14 cellular contexts compared by ENCODE assay signal in the genomic region with DNA sequence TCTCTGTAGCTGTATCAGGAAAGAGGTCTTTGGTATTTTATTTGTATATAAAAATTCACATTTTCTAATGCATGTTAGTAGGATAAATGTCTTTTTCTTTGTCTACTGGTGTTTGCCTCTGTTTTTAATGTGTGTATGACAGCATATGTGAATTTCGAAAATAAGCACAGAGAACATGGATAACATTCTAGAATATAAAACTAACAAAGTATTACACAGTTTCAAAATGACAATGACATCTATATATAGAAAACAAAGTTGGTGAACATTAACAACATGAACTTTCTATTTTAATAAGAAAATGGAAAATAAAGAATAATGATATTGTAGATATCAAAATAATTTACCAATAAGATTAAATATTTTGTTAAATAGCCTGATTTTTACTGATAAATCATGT.
DNase-seq lines count a peak whose midpoint lies in the region; ATAC-seq, FAIRE-seq and TF ChIP-seq lines count a peak whose summit lies in the region.
"Had no signal": no experiment of that assay in that cellular context is flagged by ENCODE, and none has a peak within 500 bp of the region (broad histone marks: within the 10 kb centered on the region; RNA-seq: fewer than 3 reads in every experiment).

No MANE protein-coding gene starts in this region.

- intact Hi-C loops in body of pancreas (cut with DNase I): no loop called here

- no peak for FAIRE-seq in A549 (lab: Jason Lieb, UNC)
- FAIRE-seq: H1 had no signal

- TF ChIP-seq EP300 in A549 (IDR thresholded peaks at IDR 0.05): no peak

- 97% methylated on average over 1 of the region's 1 CpG for WGBS in A549 (ENCODE audit: missing lambda C conversion rate)
- WGBS in body of pancreas, 2 donors: 94 to 97% methylated on average over 1 of the region's 1 CpG

- TF ChIP-seq POLR2A in A549 (IDR thresholded peaks at IDR 0.05; ENCODE audit: low read length): no peak
- TF ChIP-seq POLR2A in body of pancreas (IDR thresholded peaks at IDR 0.05): no peak

- no peak for TF ChIP-seq CTCF in A549 (IDR thresholded peaks at IDR 0.05)
- no peak for TF ChIP-seq CTCF in RWPE1 (conservative IDR thresholded peaks at IDR 0.05; ENCODE audit: low read depth)
- TF ChIP-seq CTCF in body of pancreas (IDR thresholded peaks at IDR 0.05): no peak

- no peak for ATAC-seq in A549
- ATAC-seq in GM19372 (IDR thresholded peaks at IDR 0.05; ENCODE audit: low read depth, unreplicated experiment): peak; percentile 28
- ATAC-seq in HG02678 (IDR thresholded peaks at IDR 0.05; ENCODE audit: unreplicated experiment): peak; percentile 36
- ATAC-seq in HG03342 (IDR thresholded peaks at IDR 0.05; ENCODE audit: unreplicated experiment): peak; percentile 34
- no peak for ATAC-seq in body of pancreas

- no peak overlapping the region; a peak in 1 of 6 replicates for H3K27ac ChIP-seq in A549
- H3K27ac ChIP-seq in RWPE1: no peak overlapping the region
- no peak overlapping the region for H3K27ac ChIP-seq in body of pancreas

- CTCF ChIA-PET in A549 (lab: Yijun Ruan, JAX): no interaction called here
- CTCF ChIA-PET in RWPE1 (lab: Yijun Ruan, JAX): no interaction called here

- TF ChIP-seq RAD21 in A549 (conservative IDR thresholded peaks at IDR 0.05 in 1 of 2, IDR thresholded peaks at IDR 0.05 in 1 of 2): no peak

- DNase-seq in A549 (ENCODE audit: low read depth in 1 of 2, low spot score in 1 of 2): no peak
- DNase-seq in RWPE1 (ENCODE audit: low spot score): no peak
- no peak for DNase-seq in NOMO-1 (lab: John Stamatoyannopoulos, UW; ENCODE audit: unreplicated experiment in 2 of 2)
- DNase-seq in body of pancreas: no peak
- no peak for DNase-seq in T-helper 2 cell
- DNase-seq: activated naive CD8-positive, alpha-beta T cell treated with anti-CD3 and anti-CD28 coated beads, Interleukin-2, amount 10 ng/mL, durations not matched to agents 7 days and 5 days; Calu3; midbrain; NCI-H1694; upper lobe of left lung had no signal

- H3K4me1 ChIP-seq in A549 (peaks cover 14% of the 10 kb centered on the region; the same call in 2 of the 3 replicates), body of pancreas (peaks cover 4% of the 10 kb centered on the region)
- H3K4me1 ChIP-seq: upper lobe of left lung had no signal

- no peaks in the 10 kb centered on the region for H3K27me3 ChIP-seq in body of pancreas
- H3K27me3 ChIP-seq: upper lobe of left lung had no signal

- 0 out of 3 replicates have a peak, but pooled peaks cover 2% of the 10 kb centered on the region for H3K9me3 ChIP-seq in A549
- no peaks in the 10 kb centered on the region for H3K9me3 ChIP-seq in body of pancreas
- H3K9me3 ChIP-seq: upper lobe of left lung had no signal

- POLR2A ChIA-PET in A549 (lab: Yijun Ruan, JAX): no interaction called here
- POLR2A ChIA-PET in RWPE1 (lab: Yijun Ruan, JAX; ENCODE audit: low non-redundant PET): no interaction called here

- H3K4me3 ChIP-seq in A549: no peak overlapping the region
- H3K4me3 ChIP-seq in body of pancreas: no peak overlapping the region
- H3K4me3 ChIP-seq: upper lobe of left lung had no signal

- no peaks in the 10 kb centered on the region for H3K36me3 ChIP-seq in body of pancreas (replicated peaks in 1 of 2; ENCODE audit: insufficient read depth in 1 of 2, low read depth in 2 of 2)
- H3K36me3 ChIP-seq: upper lobe of left lung had no signal

- peak overlapping the region; percentile 47 for H3K4me2 ChIP-seq in A549

TF ChIP-seq in A549, 52 proteins besides CTCF, POLR2A, EP300 and RAD21:
- TF ChIP-seq JUNB (IDR thresholded peaks at IDR 0.05) (no peak), RFX5 (IDR thresholded peaks at IDR 0.05) (no peak), ZSCAN20 (CRISPR knock-in tag; IDR thresholded peaks at IDR 0.05) (no peak), CHD4 (IDR thresholded peaks at IDR 0.05; ENCODE audit: borderline replicate concordance) (no peak), MYC (IDR thresholded peaks at IDR 0.05; ENCODE audit: borderline replicate concordance, low read length) (no peak), NR3C1 (IDR thresholded peaks at IDR 0.05) (no peak), FOSB (CRISPR knock-in tag; IDR thresholded peaks at IDR 0.05) (no peak), EHMT2 (IDR thresholded peaks at IDR 0.05; ENCODE audit: low read depth) (no peak), FOSL2 (IDR thresholded peaks at IDR 0.05) (no peak), FOSL2 (CRISPR knock-in tag; IDR thresholded peaks at IDR 0.05) (no peak), MAZ (IDR thresholded peaks at IDR 0.05; ENCODE audit: borderline replicate concordance, low read depth, low read length) (no peak), HOXB5 (CRISPR knock-in tag; IDR thresholded peaks at IDR 0.05) (no peak), RCOR1 (IDR thresholded peaks at IDR 0.05; ENCODE audit: low read depth, low read length) (no peak), HDAC2 (IDR thresholded peaks at IDR 0.05) (no peak), BHLHE40 (IDR thresholded peaks at IDR 0.05; ENCODE audit: low read depth, low read length) (no peak), ESRRA (IDR thresholded peaks at IDR 0.05; ENCODE audit: borderline replicate concordance, low read length) (no peak)
- TF ChIP-seq, protein P1, sequence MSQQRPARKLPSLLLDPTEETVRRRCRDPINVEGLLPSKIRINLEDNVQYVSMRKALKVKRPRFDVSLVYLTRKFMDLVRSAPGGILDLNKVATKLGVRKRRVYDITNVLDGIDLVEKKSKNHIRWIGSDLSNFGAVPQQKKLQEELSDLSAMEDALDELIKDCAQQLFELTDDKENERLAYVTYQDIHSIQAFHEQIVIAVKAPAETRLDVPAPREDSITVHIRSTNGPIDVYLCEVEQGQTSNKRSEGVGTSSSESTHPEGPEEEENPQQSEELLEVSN (IDR thresholded peaks at IDR 0.05; ENCODE audit: borderline replicate concordance, low read depth): no peak
- TF ChIP-seq, protein P2, sequence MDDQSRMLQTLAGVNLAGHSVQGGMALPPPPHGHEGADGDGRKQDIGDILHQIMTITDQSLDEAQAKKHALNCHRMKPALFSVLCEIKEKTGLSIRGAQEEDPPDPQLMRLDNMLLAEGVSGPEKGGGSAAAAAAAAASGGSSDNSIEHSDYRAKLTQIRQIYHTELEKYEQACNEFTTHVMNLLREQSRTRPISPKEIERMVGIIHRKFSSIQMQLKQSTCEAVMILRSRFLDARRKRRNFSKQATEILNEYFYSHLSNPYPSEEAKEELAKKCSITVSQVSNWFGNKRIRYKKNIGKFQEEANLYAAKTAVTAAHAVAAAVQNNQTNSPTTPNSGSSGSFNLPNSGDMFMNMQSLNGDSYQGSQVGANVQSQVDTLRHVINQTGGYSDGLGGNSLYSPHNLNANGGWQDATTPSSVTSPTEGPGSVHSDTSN (IDR thresholded peaks at IDR 0.05): no peak
- TF ChIP-seq, protein P3, sequence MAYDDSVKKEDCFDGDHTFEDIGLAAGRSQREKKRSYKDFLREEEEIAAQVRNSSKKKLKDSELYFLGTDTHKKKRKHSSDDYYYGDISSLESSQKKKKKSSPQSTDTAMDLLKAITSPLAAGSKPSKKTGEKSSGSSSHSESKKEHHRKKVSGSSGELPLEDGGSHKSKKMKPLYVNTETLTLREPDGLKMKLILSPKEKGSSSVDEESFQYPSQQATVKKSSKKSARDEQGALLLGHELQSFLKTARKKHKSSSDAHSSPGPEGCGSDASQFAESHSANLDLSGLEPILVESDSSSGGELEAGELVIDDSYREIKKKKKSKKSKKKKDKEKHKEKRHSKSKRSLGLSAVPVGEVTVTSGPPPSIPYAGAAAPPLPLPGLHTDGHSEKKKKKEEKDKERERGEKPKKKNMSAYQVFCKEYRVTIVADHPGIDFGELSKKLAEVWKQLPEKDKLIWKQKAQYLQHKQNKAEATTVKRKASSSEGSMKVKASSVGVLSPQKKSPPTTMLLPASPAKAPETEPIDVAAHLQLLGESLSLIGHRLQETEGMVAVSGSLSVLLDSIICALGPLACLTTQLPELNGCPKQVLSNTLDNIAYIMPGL (CRISPR knock-in tag; IDR thresholded peaks at IDR 0.05; ENCODE audit: borderline replicate concordance): no peak
- TF ChIP-seq, protein P4, sequence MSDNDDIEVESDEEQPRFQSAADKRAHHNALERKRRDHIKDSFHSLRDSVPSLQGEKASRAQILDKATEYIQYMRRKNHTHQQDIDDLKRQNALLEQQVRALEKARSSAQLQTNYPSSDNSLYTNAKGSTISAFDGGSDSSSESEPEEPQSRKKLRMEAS (IDR thresholded peaks at IDR 0.05): no peak

Comparison
In these comparisons a context has a peak if more than half of its experiments do, and no peak if none do; other contexts are left out.
1. ATAC-seq: peak in GM19372 (single experiment), HG02678 (single experiment) and HG03342 (single experiment); none in A549 (0 of 2) and body of pancreas (single experiment).